ENCODE assay signal across 9 cellular contexts in the genomic region with DNA sequence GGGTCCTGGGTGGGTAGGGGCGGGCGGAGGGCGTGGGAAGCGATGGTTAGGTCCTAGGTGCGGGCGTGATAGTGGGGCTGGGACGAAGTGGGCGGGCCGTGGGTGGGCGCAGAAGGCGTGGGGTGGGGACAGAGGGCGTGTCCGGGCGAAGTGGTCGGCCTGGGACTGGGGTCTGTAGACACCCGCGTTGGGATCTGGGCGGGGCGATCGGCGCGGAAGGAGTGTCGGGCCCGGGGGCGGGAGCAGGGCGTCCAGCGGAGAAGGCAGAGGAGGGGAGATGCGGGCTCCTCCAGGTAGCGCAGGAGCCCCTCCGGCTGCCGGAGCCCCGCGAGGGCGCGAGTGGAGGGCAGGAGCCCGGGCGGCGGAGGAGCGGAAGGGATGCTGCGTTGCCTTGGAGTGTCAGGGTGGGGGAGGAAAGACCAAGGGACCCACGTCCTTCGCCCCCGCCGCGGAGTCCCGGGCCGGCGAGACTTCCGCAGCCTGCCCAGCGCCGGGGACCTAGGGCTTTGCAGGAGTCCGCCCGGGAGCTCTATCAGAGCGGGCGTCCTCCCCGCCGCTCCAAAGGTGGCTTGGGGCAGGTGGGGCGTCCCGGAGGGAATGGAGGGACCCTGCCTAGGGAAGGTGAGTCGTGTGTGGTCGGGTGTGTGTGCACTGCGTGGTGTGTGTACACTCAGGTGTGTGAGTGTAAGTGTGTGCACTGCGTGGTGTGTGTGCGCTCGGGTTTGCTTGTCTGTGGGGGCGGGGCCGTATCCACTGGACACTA. TPM values are rescaled to one million over a fixed set of nuclear protein-coding genes. Genes with fewer than 3 reads are reported as not detected.
DNase-seq lines count a peak whose midpoint lies in the region; ATAC-seq lines count a peak whose summit lies in the region.
"Had no signal": no experiment of that assay in that cellular context is flagged by ENCODE, and none has a peak within 500 bp of the region (broad histone marks: within the 10 kb centered on the region; RNA-seq: fewer than 3 reads in every experiment).

No MANE protein-coding gene starts in this region.

- DNase-seq in COR-L47 (lab: John Stamatoyannopoulos, UW) (peak; percentile 72), NCI-H446 treated with DMSO at 0.1 percent for 48 hours (lab: John Stamatoyannopoulos, UW) (peak; percentile 64), OCI-M2 (lab: John Stamatoyannopoulos, UW; ENCODE audit: unreplicated experiment) (no peak)

- H3K9ac ChIP-seq in skeletal muscle satellite cell (ENCODE audit: low read depth, low read length), result no peak overlapping the region

- peak overlapping the region; percentile 63 for H3K4me3 ChIP-seq in iPS-11a (ENCODE audit: low read depth, low read length)
- H3K4me3 ChIP-seq in skeletal muscle satellite cell (ENCODE audit: low read length), result peak overlapping the region; percentile 72

- H3K27me3 Mint-ChIP-seq in activated naive CD8-positive, alpha-beta T cell, result no peaks in the 10 kb centered on the region

- H3K27me3 ChIP-seq in skeletal muscle satellite cell (ENCODE audit: control insufficient read depth, insufficient read depth, low read length), result peaks cover 15% of the 10 kb centered on the region

- no peaks in the 10 kb centered on the region for H3K9me3 Mint-ChIP-seq in activated naive CD8-positive, alpha-beta T cell (ENCODE audit: low read depth)

- ATAC-seq in GM19043 (IDR thresholded peaks at IDR 0.05; ENCODE audit: low read depth, unreplicated experiment) (peak; percentile 44), HG03108 (IDR thresholded peaks at IDR 0.05; ENCODE audit: unreplicated experiment) (peak; percentile 56)

- H3K27ac Mint-ChIP-seq in activated naive CD8-positive, alpha-beta T cell, result no peak overlapping the region

- H3K36me3 ChIP-seq in skeletal muscle satellite cell (ENCODE audit: insufficient read depth, low read length), result no peaks in the 10 kb centered on the region

- no peaks in the 10 kb centered on the region for H3K36me3 Mint-ChIP-seq in activated naive CD8-positive, alpha-beta T cell

- H3K9me3 ChIP-seq in skeletal muscle satellite cell (replicated peaks; ENCODE audit: low read length), result no peaks in the 10 kb centered on the region

- H3K4me1 ChIP-seq in skeletal muscle satellite cell (ENCODE audit: control insufficient read depth, insufficient read depth, low read length), result peaks cover 30% of the 10 kb centered on the region

- peak overlapping the region; percentile 83 for H3K4me3 Mint-ChIP-seq in activated naive CD8-positive, alpha-beta T cell

- peaks cover 14% of the 10 kb centered on the region for H3K4me1 Mint-ChIP-seq in activated naive CD8-positive, alpha-beta T cell (ENCODE audit: low read depth)

- peak overlapping the region; percentile 95 for H3K4me2 ChIP-seq in skeletal muscle satellite cell (ENCODE audit: low read length)

RNA-seq across cellular contexts. Expression of gene PRSS38, which starts 27.0 kb away (rescaled TPM):
- not detected in 2 replicates for total RNA-seq in skeletal muscle satellite cell (2012; rRNA removed)
- total RNA-seq: temporal lobe had no signal

RNA-seq across cellular contexts. Expression of gene SNAP47, which starts 53.2 kb away (rescaled TPM):
- 30.9 and 31.5 TPM in 2 replicates for total RNA-seq in skeletal muscle satellite cell (2012; rRNA removed)

RNA-seq across cellular contexts. Expression of gene JMJD4, which starts 53.4 kb away (rescaled TPM):
- total RNA-seq in skeletal muscle satellite cell (2012; rRNA removed), result 39.5 and 43.9 TPM in 2 replicates
